ENCODE assay signal across 15 cellular contexts in the genomic region with DNA sequence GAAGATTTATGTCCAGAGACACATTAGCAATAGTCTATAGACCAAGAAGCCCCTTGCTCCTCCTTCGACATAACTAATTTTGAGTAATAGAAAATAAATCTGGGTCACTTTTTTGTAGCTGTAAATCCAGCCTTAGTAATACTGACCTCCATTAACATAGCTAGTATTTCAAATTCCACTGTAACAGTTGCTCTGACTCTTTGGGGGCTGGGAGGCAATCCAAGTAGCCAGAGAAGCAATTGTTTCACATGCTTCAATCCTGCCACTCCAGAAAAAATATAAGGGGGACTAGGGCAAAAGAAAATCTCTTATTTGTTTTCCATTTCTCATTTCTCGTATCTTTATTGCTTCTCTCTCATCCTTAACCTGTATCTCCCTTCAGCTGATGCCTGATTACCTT.
DNase-seq lines count a peak whose midpoint lies in the region; ATAC-seq and TF ChIP-seq lines count a peak whose summit lies in the region.
"Had no signal": no experiment of that assay in that cellular context is flagged by ENCODE, and none has a peak within 500 bp of the region (broad histone marks: within the 10 kb centered on the region; RNA-seq: fewer than 3 reads in every experiment).

No MANE protein-coding gene starts in this region.

- intact Hi-C loops in breast epithelium (cut with DNase I; ENCODE audit: low total_unique reads), result no loop called here

- no peak overlapping the region for H2AFZ ChIP-seq in hepatocyte

- no peaks in the 10 kb centered on the region for H3K27me3 Mint-ChIP-seq in CD4-positive, CD25-positive, alpha-beta regulatory T cell
- H3K27me3 Mint-ChIP-seq in HFFc6 (ENCODE audit: insufficient read depth) (peaks cover 5% of the 10 kb centered on the region), naive B cell (no peaks in the 10 kb centered on the region)

- no peak overlapping the region for H3K4me3 ChIP-seq in CD4-positive, CD25-positive, alpha-beta regulatory T cell (ENCODE audit: low read depth, low read length)
- H3K4me3 ChIP-seq in breast epithelium, result no peak overlapping the region
- H3K4me3 ChIP-seq in hepatocyte, result no peak overlapping the region
- H3K4me3 ChIP-seq: cardiac muscle cell, prostate gland had no signal

- 87% methylated on average over 2 of the region's 2 CpGs for WGBS in hepatocyte (ENCODE audit: low lambda C conversion rate, missing lambda C conversion rate)

- no peaks in the 10 kb centered on the region for H3K36me3 ChIP-seq in CD4-positive, CD25-positive, alpha-beta regulatory T cell (ENCODE audit: control insufficient read depth, insufficient read depth, low read length)
- H3K36me3 ChIP-seq in breast epithelium (no peaks in the 10 kb centered on the region), hepatocyte (replicated peaks; ENCODE audit: insufficient read depth, low read depth) (no peaks in the 10 kb centered on the region)
- H3K36me3 ChIP-seq: BE2C, cardiac muscle cell, prostate gland had no signal

- TF ChIP-seq POLR2A in breast epithelium (IDR thresholded peaks at IDR 0.05), result no peak

- H3K4me1 ChIP-seq in CD4-positive, CD25-positive, alpha-beta regulatory T cell (ENCODE audit: control insufficient read depth, insufficient read depth, low read length, poor library complexity, severe bottlenecking), result peaks cover 21% of the 10 kb centered on the region
- peaks cover 2 to 29% of the 10 kb centered on the region in 2 donors for H3K4me1 ChIP-seq in breast epithelium
- peaks cover 24% of the 10 kb centered on the region for H3K4me1 ChIP-seq in hepatocyte (ENCODE audit: insufficient read depth)

- peaks cover 0 to 4% (median 0%) of the 10 kb centered on the region in 7 donors for H3K9me3 Mint-ChIP-seq in CD4-positive, CD25-positive, alpha-beta regulatory T cell
- H3K9me3 Mint-ChIP-seq in HFFc6, result no peaks in the 10 kb centered on the region; the same call in 1 of the 2 replicates
- H3K9me3 Mint-ChIP-seq in naive B cell, result no peaks in the 10 kb centered on the region

- H3K27me3 ChIP-seq in CD4-positive, CD25-positive, alpha-beta regulatory T cell (ENCODE audit: control insufficient read depth, insufficient read depth, low read length), result no peaks in the 10 kb centered on the region
- H3K27me3 ChIP-seq in breast epithelium (no peaks in the 10 kb centered on the region), hepatocyte (no peaks in the 10 kb centered on the region)
- H3K27me3 ChIP-seq: BE2C, cardiac muscle cell had no signal

- no peak overlapping the region for H3K4me2 ChIP-seq in hepatocyte
- H3K4me2 ChIP-seq: SK-N-SH had no signal

- peak overlapping the region in 1 of 4 donors; percentile 29 for H3K4me3 Mint-ChIP-seq in CD4-positive, CD25-positive, alpha-beta regulatory T cell
- H3K4me3 Mint-ChIP-seq in HFFc6 (no peak overlapping the region), naive B cell (peak overlapping the region in 5 of 8 donors; percentile 37 to 75 (median 50))
- H3K4me3 Mint-ChIP-seq: activated T-helper 1 cell treated with anti-CD3 and anti-CD28 coated beads, Interleukin-12 subunit alpha, Interleukin-12 subunit beta, Interleukin-2, Interleukin-4 antibody, amounts not matched to agents 30 ng/mL and 10 ng/mL and 1 ng/mL, durations not matched to agents 14 hours and 24 hours and 36 hours had no signal

- peaks cover 51 to 90% (median 63%) of the 10 kb centered on the region in 4 donors for H3K4me1 Mint-ChIP-seq in CD4-positive, CD25-positive, alpha-beta regulatory T cell
- H3K4me1 Mint-ChIP-seq in HFFc6 (ENCODE audit: low read depth), result peaks cover 76% of the 10 kb centered on the region
- peaks cover 59 to 80% (median 61%) of the 10 kb centered on the region in 3 donors for H3K4me1 Mint-ChIP-seq in naive B cell

- H4K20me1 ChIP-seq in hepatocyte (ENCODE audit: insufficient read depth, poor library complexity, severe bottlenecking), result no peaks in the 10 kb centered on the region

- H3K36me3 Mint-ChIP-seq in CD4-positive, CD25-positive, alpha-beta regulatory T cell, result peaks cover 35% of the 10 kb centered on the region
- peaks cover 49% of the 10 kb centered on the region for H3K36me3 Mint-ChIP-seq in HFFc6 (ENCODE audit: low read depth)
- H3K36me3 Mint-ChIP-seq in naive B cell, result peaks cover 0 to 5% of the 10 kb centered on the region in 2 donors

- ATAC-seq in CD4-positive, CD25-positive, alpha-beta regulatory T cell (ENCODE audit: low read depth in 2 of 2), result no peak
- ATAC-seq in naive B cell (ENCODE audit: low read depth in 2 of 2), result no peak

- peak overlapping the region in 2 of 3 donors; percentile 72 to 79 for H3K27ac Mint-ChIP-seq in CD4-positive, CD25-positive, alpha-beta regulatory T cell
- H3K27ac Mint-ChIP-seq in HFFc6 (peak overlapping the region; percentile 49; the same call in 1 of the 2 replicates), naive B cell (peak overlapping the region; percentile 42 to 93 (median 84))

- DNase-seq in CD4-positive, CD25-positive, alpha-beta regulatory T cell, result no peak
- DNase-seq in HFFc6, result no peak
- no peak for DNase-seq in breast epithelium (ENCODE audit: low spot score in 2 of 2)
- DNase-seq in naive B cell, result no peak
- no peak for DNase-seq in NCI-H524 treated with DMSO at 0.1 percent for 48 hours (lab: John Stamatoyannopoulos, UW)
- DNase-seq in cerebellar nuclear complex (lab: John Stamatoyannopoulos, UW), result no peak
- no peak for DNase-seq in hepatocyte (ENCODE audit: low spot score)
- no peak for DNase-seq in kidney glomerular epithelial cell (lab: John Stamatoyannopoulos, UW)
- DNase-seq: BE2C, hypothalamus, NCI-H2171, SK-N-SH had no signal

- no peaks in the 10 kb centered on the region for H3K9me2 ChIP-seq in hepatocyte (replicated peaks; ENCODE audit: insufficient read depth)
- H3K9me2 ChIP-seq: SK-N-SH had no signal

- H3K9me3 ChIP-seq in CD4-positive, CD25-positive, alpha-beta regulatory T cell (ENCODE audit: control insufficient read depth in 2 of 2, low read length in 2 of 2), result no peaks in the 10 kb centered on the region
- no peaks in the 10 kb centered on the region for H3K9me3 ChIP-seq in breast epithelium
- no peaks in the 10 kb centered on the region for H3K9me3 ChIP-seq in hepatocyte (ENCODE audit: low read depth)
- H3K9me3 ChIP-seq: BE2C, prostate gland, SK-N-SH had no signal

- TF ChIP-seq CTCF in HFFc6 (IDR thresholded peaks at IDR 0.05) (no peak), breast epithelium (IDR thresholded peaks at IDR 0.05) (no peak), hepatocyte (IDR thresholded peaks at IDR 0.05; ENCODE audit: poor library complexity) (no peak)

- no peak overlapping the region for H3K27ac ChIP-seq in CD4-positive, CD25-positive, alpha-beta regulatory T cell (ENCODE audit: insufficient read depth, low read length, poor library complexity, severe bottlenecking)
- H3K27ac ChIP-seq in breast epithelium, result peak overlapping the region; percentile 62 to 87
- no peak overlapping the region for H3K27ac ChIP-seq in hepatocyte
- H3K27ac ChIP-seq: cardiac muscle cell, prostate gland had no signal

- H3K79me2 ChIP-seq in hepatocyte, result peaks cover 34% of the 10 kb centered on the region

Comparison
In these comparisons a context has a peak if more than half of its experiments do, and no peak if none do; other contexts are left out.
1. H3K27ac ChIP-seq: peak in breast epithelium (2 of 2); none in CD4-positive, CD25-positive, alpha-beta regulatory T cell (single experiment) and hepatocyte (single experiment).
2. Peak in every context shown above with its lines, with median percentiles within 50 percentile points of each other: H3K27ac Mint-ChIP-seq.